In the genomic region with DNA sequence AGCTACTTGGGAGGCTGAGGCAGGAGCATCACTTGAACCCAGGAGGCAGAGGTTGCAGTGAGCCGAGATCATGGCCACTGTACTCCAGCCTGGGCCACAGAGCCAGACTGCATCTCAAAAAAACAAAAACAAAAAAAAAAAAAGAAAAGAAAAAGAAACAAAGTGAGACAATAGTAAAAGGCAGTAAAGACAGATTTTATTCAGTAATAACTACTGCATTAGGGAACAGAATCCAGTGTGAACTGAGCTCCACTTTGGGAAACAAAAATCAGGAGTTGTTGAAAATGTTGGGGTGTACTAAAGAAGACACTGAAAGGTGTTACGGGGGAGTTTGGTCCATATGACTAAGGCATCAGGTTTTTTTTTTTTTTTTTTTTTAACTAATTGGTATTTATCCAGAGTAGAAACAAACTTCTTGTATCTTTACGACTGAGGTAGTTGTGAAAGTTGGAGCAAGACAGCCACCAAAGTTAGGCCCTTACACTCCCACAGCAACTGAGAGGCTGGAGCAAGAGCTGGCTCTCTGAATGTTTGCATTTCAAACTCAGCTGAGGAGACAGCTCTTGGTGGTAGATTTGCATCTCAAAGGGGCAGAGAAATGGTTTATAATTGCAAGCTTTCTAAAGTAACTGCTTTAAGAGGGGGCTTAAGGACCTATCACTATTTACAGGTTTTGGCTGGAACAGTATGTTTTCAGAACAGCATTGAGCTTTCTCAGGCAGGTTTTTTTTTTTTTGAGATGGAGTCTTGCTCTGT, we compare ENCODE assay signal across 30 cellular contexts.
"Had no signal": no experiment of that assay in that cellular context is flagged by ENCODE, and none has a peak within 500 bp of the region (broad histone marks: within the 10 kb centered on the region; RNA-seq: fewer than 3 reads in every experiment).

No MANE protein-coding gene starts in this region.

- H3K27me3 Mint-ChIP-seq: naive B cell; natural killer cell treated with Interleukin-12 subunit alpha and Interleukin-12 subunit beta and Interleukin-15 and Interleukin-18, amount 100 ng/mL, for 72 hours had no signal

- ATAC-seq: esophagus mucosa; gastrocnemius medialis; mucosa of descending colon; natural killer cell treated with Interleukin-12 subunit alpha and Interleukin-12 subunit beta and Interleukin-15 and Interleukin-18, amount 100 ng/mL, for 72 hours; sciatic nerve had no signal

- DNase-seq: dorsolateral prefrontal cortex; effector CD4-positive, alpha-beta T cell; foreskin fibroblast; gastrocnemius medialis; head of caudate nucleus; mesenchymal stem cell; mucosa of descending colon; naive B cell; stimulated activated CD4-positive, alpha-beta T cell treated with anti-CD3 and anti-CD28 coated beads, Interleukin-12 subunit alpha, Interleukin-12 subunit beta, amount 100 ng/mL, for 4 hours; stimulated activated CD4-positive, alpha-beta T cell treated with anti-CD3 and anti-CD28 coated beads, Interleukin-1b, Interleukin-23, amount 100 ng/mL, for 48 hours; stimulated activated CD4-positive, alpha-beta T cell treated with anti-CD3 and anti-CD28 coated beads, Interleukin-4, amount 100 ng/mL, for 1 hour; stimulated activated CD8-positive, alpha-beta memory T cell treated with anti-CD3 and anti-CD28 coated beads, Interleukin-4, amount 100 ng/mL, for 48 hours; stimulated activated naive CD4-positive, alpha-beta T cell treated with Interleukin-2 at 50 U/mL for 16 hours; stomach; thyroid gland; trophoblast cell had no signal

- H3K4me2 ChIP-seq: hepatocyte, smooth muscle cell had no signal

- H3K4me3 ChIP-seq: dorsolateral prefrontal cortex, gastrocnemius medialis, hepatocyte, lung, mucosa of descending colon, prostate gland, right atrium auricular region, smooth muscle cell, stomach, thyroid gland, vagina had no signal

- H3K36me3 ChIP-seq: prostate gland had no signal

- H3K27me3 ChIP-seq: dorsolateral prefrontal cortex, gastrocnemius medialis, hepatocyte, right atrium auricular region, stomach, thyroid gland, vagina had no signal

- H2AFZ ChIP-seq: hepatocyte had no signal

- FAIRE-seq: colon, keratinocyte had no signal

- H3K4me3 Mint-ChIP-seq: mesothelial cell of epicardium; naive B cell; natural killer cell treated with Interleukin-12 subunit alpha and Interleukin-12 subunit beta and Interleukin-15 and Interleukin-18, amount 100 ng/mL, for 72 hours; neural crest cell had no signal

- H3K27ac Mint-ChIP-seq: mesothelial cell of epicardium; naive B cell; natural killer cell treated with Interleukin-12 subunit alpha and Interleukin-12 subunit beta and Interleukin-15 and Interleukin-18, amount 100 ng/mL, for 72 hours had no signal

- H3K27ac ChIP-seq: dorsolateral prefrontal cortex, epithelial cell of prostate, gastrocnemius medialis, hepatocyte, prostate gland, right atrium auricular region, stomach, thyroid gland, vagina had no signal

- H3K9me3 ChIP-seq: gastrocnemius medialis, prostate gland, right atrium auricular region, thyroid gland, vagina had no signal

- H3K4me1 ChIP-seq: gastrocnemius medialis, prostate gland had no signal
